ENCODE assay signal across 8 cellular contexts in genomic region chr7:87152112-87152896, GRCh38. TPM values are rescaled to one million over a fixed set of nuclear protein-coding genes. Genes with fewer than 3 reads are reported as not detected.
DNase-seq lines count a peak whose midpoint lies in the region; ATAC-seq and TF ChIP-seq lines count a peak whose summit lies in the region.

A gene with protein sequence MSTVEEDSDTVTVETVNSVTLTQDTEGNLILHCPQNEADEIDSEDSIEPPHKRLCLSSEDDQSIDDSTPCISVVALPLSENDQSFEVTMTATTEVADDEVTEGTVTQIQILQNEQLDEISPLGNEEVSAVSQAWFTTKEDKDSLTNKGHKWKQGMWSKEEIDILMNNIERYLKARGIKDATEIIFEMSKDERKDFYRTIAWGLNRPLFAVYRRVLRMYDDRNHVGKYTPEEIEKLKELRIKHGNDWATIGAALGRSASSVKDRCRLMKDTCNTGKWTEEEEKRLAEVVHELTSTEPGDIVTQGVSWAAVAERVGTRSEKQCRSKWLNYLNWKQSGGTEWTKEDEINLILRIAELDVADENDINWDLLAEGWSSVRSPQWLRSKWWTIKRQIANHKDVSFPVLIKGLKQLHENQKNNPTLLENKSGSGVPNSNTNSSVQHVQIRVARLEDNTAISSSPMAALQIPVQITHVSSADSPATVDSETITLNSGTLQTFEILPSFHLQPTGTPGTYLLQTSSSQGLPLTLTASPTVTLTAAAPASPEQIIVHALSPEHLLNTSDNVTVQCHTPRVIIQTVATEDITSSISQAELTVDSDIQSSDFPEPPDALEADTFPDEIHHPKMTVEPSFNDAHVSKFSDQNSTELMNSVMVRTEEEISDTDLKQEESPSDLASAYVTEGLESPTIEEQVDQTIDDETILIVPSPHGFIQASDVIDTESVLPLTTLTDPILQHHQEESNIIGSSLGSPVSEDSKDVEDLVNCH (plus strand): TSS chr7:87152453. CDS start chr7:87164942, 12,489 bp downstream.

- peak within 1 kb of the TSS; percentile 97 for H2AFZ ChIP-seq in ACC112 (ENCODE audit: low read length, unreplicated experiment)

- H3K79me2 ChIP-seq in ACC112 (ENCODE audit: control insufficient read depth, insufficient read depth, low read length, unreplicated experiment): peaks cover 44% of the 10 kb centered on the region

- H3K36me3 ChIP-seq in ACC112 (ENCODE audit: insufficient read depth, low read length) (no peaks in the 10 kb centered on the region; the same call in 1 of the 2 replicates), breast epithelium (no peaks in the 10 kb centered on the region), iPS-20b (ENCODE audit: insufficient read depth, low read depth, low read length) (peaks cover 15% of the 10 kb centered on the region; the same call in 1 of the 2 replicates)

- peaks cover 33% of the 10 kb centered on the region for H3K4me1 ChIP-seq in ACC112 (ENCODE audit: control insufficient read depth, insufficient read depth, low read length, unreplicated experiment)
- peaks cover 0 to 14% of the 10 kb centered on the region in 2 donors for H3K4me1 ChIP-seq in breast epithelium
- H3K4me1 ChIP-seq in iPS-20b (ENCODE audit: insufficient read depth, low read length): peaks cover 12% of the 10 kb centered on the region

- ATAC-seq in GM18870 (IDR thresholded peaks at IDR 0.05; ENCODE audit: unreplicated experiment) (peak; percentile 64), HG03135 (IDR thresholded peaks at IDR 0.05; ENCODE audit: unreplicated experiment) (peak; percentile 82)

- H3K27ac ChIP-seq in ACC112 (ENCODE audit: low read depth, low read length) (peak within 1 kb of the TSS; percentile 93), VCaP (peak within 1 kb of the TSS; percentile 98), breast epithelium (peak within 1 kb of the TSS; percentile 97 to 99), iPS-20b (ENCODE audit: low read length) (peak within 1 kb of the TSS; percentile 98), skin epidermis (peak within 1 kb of the TSS; percentile 65 to 99 (median 98))

- DNase-seq in NCI-H2196 treated with DMSO at 0.1 percent for 48 hours (lab: John Stamatoyannopoulos, UW; ENCODE audit: unreplicated experiment) (peak; percentile 90), breast epithelium (ENCODE audit: low spot score in 2 of 2) (peak; percentile 93 to 94)

- peak within 1 kb of the TSS; percentile 94 for H3K9ac ChIP-seq in iPS-20b (ENCODE audit: low read depth, low read length)

- no peaks in the 10 kb centered on the region for H3K27me3 ChIP-seq in ACC112 (ENCODE audit: insufficient read depth, low read length)
- no peaks in the 10 kb centered on the region for H3K27me3 ChIP-seq in breast epithelium
- no peaks in the 10 kb centered on the region for H3K27me3 ChIP-seq in iPS-20b (ENCODE audit: insufficient read depth, low read length)

- H3K9me3 ChIP-seq in breast epithelium (no peaks in the 10 kb centered on the region), iPS-20b (ENCODE audit: insufficient read depth, low read depth, low read length) (no peaks in the 10 kb centered on the region)

- intact Hi-C loops in breast epithelium (cut with DNase I; ENCODE audit: low total_unique reads): no loop called here

- no peak for TF ChIP-seq CTCF in VCaP (conservative IDR thresholded peaks at IDR 0.05)
- peak in 1 of 3 donors; percentile 21 for TF ChIP-seq CTCF in breast epithelium (IDR thresholded peaks at IDR 0.05)

- H3K4me3 ChIP-seq in ACC112 (ENCODE audit: low read depth, low read length): peak within 1 kb of the TSS; percentile 92
- peak within 1 kb of the TSS; percentile 70 to 95 (median 77) for H3K4me3 ChIP-seq in breast epithelium
- H3K4me3 ChIP-seq in iPS-20b (ENCODE audit: low read length): peak within 1 kb of the TSS; percentile 81
- H3K4me3 ChIP-seq in skin epidermis: peak within 1 kb of the TSS; percentile 51 to 94 (median 85)

- TF ChIP-seq POLR2A in breast epithelium (IDR thresholded peaks at IDR 0.05): peak; percentile 61

RNA-seq across cellular contexts. Expression of the gene that starts here (rescaled TPM):
- 100 to 1,000 TPM in 2 of 3 donors, 10 to 100 TPM in 1; 85.9 to 185 (median 118) TPM for total RNA-seq in breast epithelium

Comparison
In these comparisons a context has a peak if more than half of its experiments do, and no peak if none do; other contexts are left out.
1. Peak in every context shown above with its lines: DNase-seq, ATAC-seq, H3K4me3 ChIP-seq and H3K27ac ChIP-seq.